ENCODE assay signal across 19 cellular contexts in the genomic region with DNA sequence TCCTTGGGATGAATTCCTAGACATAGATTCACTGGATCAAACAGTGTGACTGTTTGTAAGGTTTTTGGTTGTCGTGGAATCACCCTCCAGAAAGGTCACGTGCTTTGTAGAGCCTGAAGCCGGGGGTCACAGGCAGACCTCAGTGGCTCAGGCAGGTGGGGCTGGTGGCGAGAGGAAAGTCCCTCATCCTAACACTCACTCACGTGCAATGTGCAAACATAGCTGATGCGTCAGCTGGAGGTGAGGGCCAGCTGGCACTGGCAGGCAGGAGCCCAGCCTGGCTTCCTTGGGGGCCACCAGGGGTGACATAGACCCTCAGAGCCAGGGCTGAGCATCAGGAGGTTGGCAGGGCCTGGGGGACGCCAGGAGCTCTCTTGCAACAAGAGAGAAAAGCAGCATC.
"Had no signal": no experiment of that assay in that cellular context is flagged by ENCODE, and none has a peak within 500 bp of the region (broad histone marks: within the 10 kb centered on the region; RNA-seq: fewer than 3 reads in every experiment).

No MANE protein-coding gene starts in this region.

- DNase-seq: activated CD4-positive, alpha-beta memory T cell treated with anti-CD3 and anti-CD28 coated beads for 36 hours; activated CD4-positive, alpha-beta T cell treated with anti-CD3 and anti-CD28 coated beads for 48 hours; activated CD8-positive, alpha-beta memory T cell treated with anti-CD3 and anti-CD28 coated beads, Interleukin-2, amount 50 U/mL, for 4 hours; activated T-cell treated with anti-CD3 and anti-CD28 coated beads, Interleukin-2, amount 50 U/mL, for 1 hour; central memory CD4-positive, alpha-beta T cell; hippocampal formation; naive B cell; stimulated activated CD4-positive, alpha-beta T cell treated with anti-CD3 and anti-CD28 coated beads, Interleukin-15, amount 100 ng/mL, for 24 hours; stimulated activated CD4-positive, alpha-beta T cell treated with anti-CD3 and anti-CD28 coated beads, Interleukin-2, amount 100 ng/mL, for 24 hours; stimulated activated naive B cell treated with anti-CD40 and anti-IgM and Interleukin-4, amounts not matched to agents 10 μg/mL and 1 μg/mL and 100 μg/mL, for 72 hours; T-helper 9 cell; tibial artery; upper lobe of right lung had no signal

- H3K27me3 ChIP-seq: breast epithelium, neural progenitor cell, suprapubic skin, upper lobe of right lung had no signal

- H3K9me3 ChIP-seq: breast epithelium, suprapubic skin, upper lobe of right lung had no signal

- H3K4me1 ChIP-seq: breast epithelium, gastroesophageal sphincter, neural progenitor cell, psoas muscle, suprapubic skin, tibial artery, upper lobe of right lung had no signal

- H3K4me3 ChIP-seq: breast epithelium, gastroesophageal sphincter, neural progenitor cell, psoas muscle, suprapubic skin, tibial artery, upper lobe of right lung had no signal

- H3K27ac ChIP-seq: breast epithelium, gastroesophageal sphincter, neural progenitor cell, psoas muscle, suprapubic skin, tibial artery, upper lobe of right lung, VCaP had no signal

- H3K36me3 ChIP-seq: breast epithelium, gastroesophageal sphincter, neural progenitor cell, suprapubic skin, tibial artery, upper lobe of right lung had no signal

- H2AFZ ChIP-seq: neural progenitor cell had no signal

- H3K4me2 ChIP-seq: neural progenitor cell had no signal
